8 cellular contexts compared by ENCODE assay signal in genomic region chr3:138068579-138069174, GRCh38. TPM values are rescaled to one million over a fixed set of nuclear protein-coding genes. Genes with fewer than 3 reads are reported as not detected.
DNase-seq lines count a peak whose midpoint lies in the region; ATAC-seq and TF ChIP-seq lines count a peak whose summit lies in the region.

No MANE protein-coding gene starts in this region.

- no peaks in the 10 kb centered on the region for H3K36me3 Mint-ChIP-seq in activated T-helper 1 cell treated with anti-CD3 and anti-CD28 coated beads, Interleukin-12 subunit alpha, Interleukin-12 subunit beta, Interleukin-2, Interleukin-4 antibody, amounts not matched to agents 30 ng/mL and 10 ng/mL and 1 ng/mL, durations not matched to agents 14 hours and 24 hours and 36 hours (ENCODE audit: low read depth)

- H3K4ac ChIP-seq in IMR-90 (ENCODE audit: low read depth, low read length): no peak overlapping the region

- H3K4me1 Mint-ChIP-seq in activated T-helper 1 cell treated with anti-CD3 and anti-CD28 coated beads, Interleukin-12 subunit alpha, Interleukin-12 subunit beta, Interleukin-2, Interleukin-4 antibody, amounts not matched to agents 30 ng/mL and 10 ng/mL and 1 ng/mL, durations not matched to agents 14 hours and 24 hours and 36 hours (ENCODE audit: low read depth): peaks cover 25% of the 10 kb centered on the region

- peaks cover 13% of the 10 kb centered on the region for H3K4me1 ChIP-seq in IMR-90 (ENCODE audit: control insufficient read depth, insufficient read depth, low read length)
- H3K4me1 ChIP-seq in thoracic aorta (ENCODE audit: control insufficient read depth in 1 of 2, low read depth in 2 of 2): no peaks in the 10 kb centered on the region

- no peak overlapping the region for H3K18ac ChIP-seq in IMR-90 (ENCODE audit: low read depth, low read length)

- no TSS peak for BruUV-seq in IMR-90 (replicated peaks; lab: Mats Ljungman, UMichigan)

- no peak overlapping the region for H2BK20ac ChIP-seq in IMR-90 (ENCODE audit: low read depth, low read length)

- H3K14ac ChIP-seq in IMR-90 (replicated peaks; ENCODE audit: low read depth, low read length): no peak overlapping the region

- no peak overlapping the region for H2BK120ac ChIP-seq in IMR-90 (ENCODE audit: low read depth, low read length)

- no peak overlapping the region for H2AK5ac ChIP-seq in IMR-90 (ENCODE audit: low read depth, low read length)

- no peak overlapping the region for H2BK5ac ChIP-seq in IMR-90 (ENCODE audit: low read depth, low read length, poor library complexity, severe bottlenecking)

- H3K56ac ChIP-seq in IMR-90 (ENCODE audit: extremely low read depth, insufficient read depth, low read length): no peak overlapping the region

- no peak overlapping the region for H4K91ac ChIP-seq in IMR-90 (ENCODE audit: insufficient read depth, low read depth, low read length)

- no peak overlapping the region for H3K27ac Mint-ChIP-seq in activated T-helper 1 cell treated with anti-CD3 and anti-CD28 coated beads, Interleukin-12 subunit alpha, Interleukin-12 subunit beta, Interleukin-2, Interleukin-4 antibody, amounts not matched to agents 30 ng/mL and 10 ng/mL and 1 ng/mL, durations not matched to agents 14 hours and 24 hours and 36 hours

- peaks cover 13 to 26% of the 10 kb centered on the region in 2 experiments for H3K79me1 ChIP-seq in IMR-90 (ENCODE audit: low read depth in 1 of 2, low read length in 2 of 2)

- ATAC-seq in GM21528 (IDR thresholded peaks at IDR 0.05; ENCODE audit: low FRiP score, unreplicated experiment): peak; percentile 70
- ATAC-seq in IMR-90 (ENCODE audit: low read depth): peak; percentile 99
- ATAC-seq in thoracic aorta (ENCODE audit: insufficient number of reproducible peaks, low FRiP score, low read depth): peak; percentile 85

- no peak overlapping the region for H4K5ac ChIP-seq in IMR-90 (ENCODE audit: low read depth, low read length)

- DNase-seq in Daoy (ENCODE audit: low read depth) (peak; percentile 79), IMR-90 (peak; percentile 80), RKO (ENCODE audit: low spot score) (peak; percentile 68), fibroblast of villous mesenchyme (ENCODE audit: low read depth) (peak; percentile 84), occipital lobe (lab: John Stamatoyannopoulos, UW) (peak; percentile 57), thoracic aorta (ENCODE audit: low spot score) (peak; percentile 30)
- peak; percentile 59 for DNase-seq in activated T-helper 1 cell treated with anti-CD3 and anti-CD28 coated beads, Interleukin-12 subunit alpha, Interleukin-12 subunit beta, Interleukin-2, Interleukin-4 antibody, amounts not matched to agents 30 ng/mL and 10 ng/mL and 1 ng/mL, durations not matched to agents 14 hours and 24 hours and 36 hours (ENCODE audit: low spot score)

- H3K9me3 Mint-ChIP-seq in activated T-helper 1 cell treated with anti-CD3 and anti-CD28 coated beads, Interleukin-12 subunit alpha, Interleukin-12 subunit beta, Interleukin-2, Interleukin-4 antibody, amounts not matched to agents 30 ng/mL and 10 ng/mL and 1 ng/mL, durations not matched to agents 14 hours and 24 hours and 36 hours: no peaks in the 10 kb centered on the region

- no peak overlapping the region for H3K23ac ChIP-seq in IMR-90 (ENCODE audit: low read depth, low read length)

- H3K27ac ChIP-seq in IMR-90 (ENCODE audit: insufficient read depth, low read length) (no peak overlapping the region), thoracic aorta (no peak overlapping the region)

- no peak overlapping the region; a peak in 1 of 4 replicates for H4K8ac ChIP-seq in IMR-90 (ENCODE audit: low read depth in 2 of 2, low read length in 2 of 2)

- no peak overlapping the region for H3K4me2 ChIP-seq in IMR-90 (ENCODE audit: low read depth, low read length)

- 20% methylated on average over 4 of the region's 14 CpGs; no CpG with 5 or more reads in 1 of the 2 experiments for WGBS in IMR-90 (ENCODE audit: extremely low coverage in 2 of 2, insufficient read length in 1 of 2), 2 experiments

- in situ Hi-C loops in IMR-90 (cut with MboI; ENCODE audit: low sequenced_read_pairs): loop anchor here (5.0 to 10.0 kb wide), 2 partner anchors 49 to 856 kb away; partner anchors contain the start of gene DZIP1L

- POLR2A ChIA-PET in IMR-90 (lab: Charles Lee; ENCODE audit: unreplicated experiment): no interaction called here

- no peak overlapping the region for H3K4me3 ChIP-seq in IMR-90 (ENCODE audit: insufficient read depth, low read depth, low read length)
- H3K4me3 ChIP-seq in fibroblast of villous mesenchyme (ENCODE audit: low read depth, low read length): no peak overlapping the region
- H3K4me3 ChIP-seq in thoracic aorta: no peak overlapping the region

- no peak overlapping the region for H3K9ac ChIP-seq in IMR-90 (ENCODE audit: low read depth, low read length)

- H2AFZ ChIP-seq in IMR-90 (replicated peaks; ENCODE audit: low read length, poor library complexity): peak overlapping the region; percentile 1

- H3K36me3 ChIP-seq in IMR-90 (ENCODE audit: control insufficient read depth, insufficient read depth, low read length) (peaks cover 40% of the 10 kb centered on the region), thoracic aorta (peaks cover 52% of the 10 kb centered on the region)

- peak; percentile 100 for TF ChIP-seq RAD21 in IMR-90 (IDR thresholded peaks at IDR 0.05; ENCODE audit: low read length)

- TF ChIP-seq CTCF in IMR-90 (conservative IDR thresholded peaks at IDR 0.05; ENCODE audit: low read depth, low read length) (peak; percentile 97), fibroblast of villous mesenchyme (IDR thresholded peaks at IDR 0.05; ENCODE audit: insufficient read depth, low read depth, low read length) (peak; percentile 99), thoracic aorta (IDR thresholded peaks at IDR 0.05) (peak; percentile 95)

- intact Hi-C loops in IMR-90 (cut with micrococcal nuclease): loop anchor here (1.0 to 10.0 kb wide), 6 partner anchors 51 to 359 kb away; partner anchors contain the start of genes DBR1 and MRAS
- intact Hi-C loops in activated T-helper 1 cell treated with anti-CD3 and anti-CD28 coated beads, Interleukin-12 subunit alpha, Interleukin-12 subunit beta, Interleukin-2, Interleukin-4 antibody, amounts not matched to agents 30 ng/mL and 10 ng/mL and 1 ng/mL, durations not matched to agents 14 hours and 24 hours and 36 hours (cut with micrococcal nuclease): loop anchor here (1.0 to 10.0 kb wide), 10 partner anchors 51 to 854 kb away; partner anchors contain the start of genes ARMC8, CEP70, DBR1 and MRAS

- H4K20me1 ChIP-seq in IMR-90 (ENCODE audit: insufficient read depth, low read length): peaks cover 5% of the 10 kb centered on the region; the same call in 1 of the 2 replicates

- H2BK15ac ChIP-seq in IMR-90 (ENCODE audit: low read depth, low read length): no peak overlapping the region

- H3K9me3 ChIP-seq in IMR-90 (ENCODE audit: control insufficient read depth, insufficient read depth, low read length) (no peaks in the 10 kb centered on the region), thoracic aorta (no peaks in the 10 kb centered on the region)

- peaks cover 5% of the 10 kb centered on the region; the same call in 1 of the 2 replicates for H3K9me1 ChIP-seq in IMR-90 (ENCODE audit: insufficient read depth, low read length)

- no peak overlapping the region for H3K4me3 Mint-ChIP-seq in activated T-helper 1 cell treated with anti-CD3 and anti-CD28 coated beads, Interleukin-12 subunit alpha, Interleukin-12 subunit beta, Interleukin-2, Interleukin-4 antibody, amounts not matched to agents 30 ng/mL and 10 ng/mL and 1 ng/mL, durations not matched to agents 14 hours and 24 hours and 36 hours

- TF ChIP-seq POLR2A in IMR-90 (IDR thresholded peaks at IDR 0.05; ENCODE audit: low read depth, low read length): no peak

- dilution Hi-C loops in IMR-90 (cut with HindIII; ENCODE audit: low sequenced_read_pairs, unreplicated experiment): no loop called here

- peak overlapping the region; percentile 47 for H2AK9ac ChIP-seq in IMR-90 (replicated peaks; ENCODE audit: low read depth, low read length, poor library complexity)

- H3K27me3 Mint-ChIP-seq in activated T-helper 1 cell treated with anti-CD3 and anti-CD28 coated beads, Interleukin-12 subunit alpha, Interleukin-12 subunit beta, Interleukin-2, Interleukin-4 antibody, amounts not matched to agents 30 ng/mL and 10 ng/mL and 1 ng/mL, durations not matched to agents 14 hours and 24 hours and 36 hours (ENCODE audit: insufficient read depth): peaks cover 16% of the 10 kb centered on the region

- H3K27me3 ChIP-seq in IMR-90 (ENCODE audit: control insufficient read depth, insufficient read depth, low read length) (no peaks in the 10 kb centered on the region), thoracic aorta (replicated peaks; ENCODE audit: insufficient read depth) (no peaks in the 10 kb centered on the region)

- CTCF ChIA-PET in IMR-90 (lab: Yijun Ruan, JAX): interaction anchor here (1.4 to 1.5 kb wide), 2 partner anchors 47 to 50 kb away, joined by 3 to 11 read pairs; partner anchors contain the start of gene DZIP1L

RNA-seq across cellular contexts. Expression of gene DZIP1L, which starts 46.7 kb away (rescaled TPM):
- total RNA-seq in Daoy (2014; rRNA removed; shearing (Covaris generic)): 8.2 and 9.7 TPM in 2 replicates
- total RNA-seq in IMR-90 (2012; rRNA removed) (14.7 and 21.4 TPM in 2 replicates), fibroblast of villous mesenchyme (51.5 and 52.7 TPM in 2 replicates), occipital lobe (9.2 TPM), thoracic aorta (100 to 1,000 TPM in 1 of 2 donors, 10 to 100 TPM in 1; 61.1 to 110 TPM)
- polyA plus RNA-seq in IMR-90 (2012; rRNA removed): 10.8 and 12.9 TPM in 2 replicates
- polyA plus RNA-seq in IMR-90 (2012; cell fraction: cytosol; rRNA removed): 3.4 and 4.8 TPM in 2 replicates
- 39.7 and 52.2 TPM in 2 replicates for polyA plus RNA-seq in IMR-90 (2012; cell fraction: nucleus; rRNA removed; ENCODE audit: low replicate concordance)
- total RNA-seq in activated T-helper 1 cell treated with anti-CD3 and anti-CD28 coated beads, Interleukin-12 subunit alpha, Interleukin-12 subunit beta, Interleukin-2, Interleukin-4 antibody, amounts not matched to agents 30 ng/mL and 10 ng/mL and 1 ng/mL, durations not matched to agents 14 hours and 24 hours and 36 hours: 0.07 and 0.16 TPM in 2 replicates

RNA-seq across cellular contexts. Expression of gene CLDN18, which starts 58.7 kb away (rescaled TPM):
- total RNA-seq in Daoy (2014; rRNA removed; shearing (Covaris generic)): not detected in 2 replicates
- total RNA-seq in IMR-90 (2012; rRNA removed) (not detected in 2 replicates), fibroblast of villous mesenchyme (not detected in 2 replicates), occipital lobe (not detected), thoracic aorta (1 to 10 TPM in 1 of 2 donors, not detected in 1; 7.3 TPM)
- not detected in 2 replicates for polyA plus RNA-seq in IMR-90 (2012; rRNA removed)
- polyA plus RNA-seq in IMR-90 (2012; cell fraction: cytosol; rRNA removed): not detected in 2 replicates
- polyA plus RNA-seq in IMR-90 (2012; cell fraction: nucleus; rRNA removed; ENCODE audit: low replicate concordance): not detected in 2 replicates
- not detected in 2 replicates for total RNA-seq in activated T-helper 1 cell treated with anti-CD3 and anti-CD28 coated beads, Interleukin-12 subunit alpha, Interleukin-12 subunit beta, Interleukin-2, Interleukin-4 antibody, amounts not matched to agents 30 ng/mL and 10 ng/mL and 1 ng/mL, durations not matched to agents 14 hours and 24 hours and 36 hours

Comparison
In these comparisons a context has a peak if more than half of its experiments do, and no peak if none do; other contexts are left out.
1. DNase-seq: peak in every context shown above with its lines; median percentile 84 in fibroblast of villous mesenchyme; 80 in IMR-90; 79 in Daoy; 68 in RKO; 59 in activated T-helper 1 cell treated with anti-CD3 and anti-CD28 coated beads, Interleukin-12 subunit alpha, Interleukin-12 subunit beta, Interleukin-2, Interleukin-4 antibody, amounts not matched to agents 30 ng/mL and 10 ng/mL and 1 ng/mL, durations not matched to agents 14 hours and 24 hours and 36 hours; 57 in occipital lobe; 30 in thoracic aorta.